Comparison of ENCODE assay signal across 1 cellular context in genomic region chr3:131630117-131630516, GRCh38.
TF ChIP-seq lines count a peak whose summit lies in the region.

No MANE protein-coding gene starts in this region.

TF ChIP-seq in GM12878, 131 proteins besides CTCF, POLR2A, EP300 and RAD21 (continued from another document):
- no peak for TF ChIP-seq HCFC1 (IDR thresholded peaks at IDR 0.05; ENCODE audit: low read length)
- no peak for TF ChIP-seq EZH2 (IDR thresholded peaks at IDR 0.05; ENCODE audit: borderline replicate concordance, control insufficient read depth, low read depth, low read length)
- no peak for TF ChIP-seq KAT2A (conservative IDR thresholded peaks at IDR 0.05; ENCODE audit: control insufficient read depth, low read depth, low read length)
- TF ChIP-seq BCLAF1 (IDR thresholded peaks at IDR 0.05) = no peak
- TF ChIP-seq, protein P1, sequence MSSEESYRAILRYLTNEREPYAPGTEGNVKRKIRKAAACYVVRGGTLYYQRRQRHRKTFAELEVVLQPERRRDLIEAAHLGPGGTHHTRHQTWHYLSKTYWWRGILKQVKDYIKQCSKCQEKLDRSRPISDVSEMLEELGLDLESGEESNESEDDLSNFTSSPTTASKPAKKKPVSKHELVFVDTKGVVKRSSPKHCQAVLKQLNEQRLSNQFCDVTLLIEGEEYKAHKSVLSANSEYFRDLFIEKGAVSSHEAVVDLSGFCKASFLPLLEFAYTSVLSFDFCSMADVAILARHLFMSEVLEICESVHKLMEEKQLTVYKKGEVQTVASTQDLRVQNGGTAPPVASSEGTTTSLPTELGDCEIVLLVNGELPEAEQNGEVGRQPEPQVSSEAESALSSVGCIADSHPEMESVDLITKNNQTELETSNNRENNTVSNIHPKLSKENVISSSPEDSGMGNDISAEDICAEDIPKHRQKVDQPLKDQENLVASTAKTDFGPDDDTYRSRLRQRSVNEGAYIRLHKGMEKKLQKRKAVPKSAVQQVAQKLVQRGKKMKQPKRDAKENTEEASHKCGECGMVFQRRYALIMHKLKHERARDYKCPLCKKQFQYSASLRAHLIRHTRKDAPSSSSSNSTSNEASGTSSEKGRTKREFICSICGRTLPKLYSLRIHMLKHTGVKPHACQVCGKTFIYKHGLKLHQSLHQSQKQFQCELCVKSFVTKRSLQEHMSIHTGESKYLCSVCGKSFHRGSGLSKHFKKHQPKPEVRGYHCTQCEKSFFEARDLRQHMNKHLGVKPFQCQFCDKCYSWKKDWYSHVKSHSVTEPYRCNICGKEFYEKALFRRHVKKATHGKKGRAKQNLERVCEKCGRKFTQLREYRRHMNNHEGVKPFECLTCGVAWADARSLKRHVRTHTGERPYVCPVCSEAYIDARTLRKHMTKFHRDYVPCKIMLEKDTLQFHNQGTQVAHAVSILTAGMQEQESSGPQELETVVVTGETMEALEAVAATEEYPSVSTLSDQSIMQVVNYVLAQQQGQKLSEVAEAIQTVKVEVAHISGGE (CRISPR knock-in tag; IDR thresholded peaks at IDR 0.05) = no peak
- peak; percentile 29; the same call in 1 of the 2 replicates for TF ChIP-seq IKZF1 (conservative IDR thresholded peaks at IDR 0.05)
- peak; percentile 67; the same call in 1 of the 2 replicates for TF ChIP-seq MTA2 (IDR thresholded peaks at IDR 0.05; ENCODE audit: low read depth)
- TF ChIP-seq JUNB (IDR thresholded peaks at IDR 0.05) = peak; percentile 57
- TF ChIP-seq MTA3 (IDR thresholded peaks at IDR 0.05; ENCODE audit: borderline replicate concordance, low read length) = peak; percentile 39; the same call in 1 of the 2 replicates
- no peak for TF ChIP-seq KDM1A (IDR thresholded peaks at IDR 0.05; ENCODE audit: borderline replicate concordance)
- peak; percentile 29; the same call in 1 of the 2 replicates for TF ChIP-seq ZNF24 (IDR thresholded peaks at IDR 0.05)
- TF ChIP-seq ZNF384 (IDR thresholded peaks at IDR 0.05; ENCODE audit: borderline replicate concordance, low read depth, low read length) = no peak
- no peak for TF ChIP-seq ZNF622 (IDR thresholded peaks at IDR 0.05)
- no peak for TF ChIP-seq ETV6 (conservative IDR thresholded peaks at IDR 0.05 in 1 of 2, IDR thresholded peaks at IDR 0.05 in 1 of 2; ENCODE audit: borderline replicate concordance in 1 of 2, low read depth in 1 of 2)
- TF ChIP-seq TARDBP (IDR thresholded peaks at IDR 0.05; ENCODE audit: borderline replicate concordance) = no peak
- 0 out of 2 replicates have a peak, but pooled peaks have one; percentile 18 for TF ChIP-seq FOXM1 (IDR thresholded peaks at IDR 0.05; ENCODE audit: low read depth, low read length)
- TF ChIP-seq RUNX3 (IDR thresholded peaks at IDR 0.05; ENCODE audit: low read length) = peak; percentile 95
- TF ChIP-seq CHD1 (IDR thresholded peaks at IDR 0.05; ENCODE audit: low read depth, low read length) = no peak
- TF ChIP-seq NFYA (IDR thresholded peaks at IDR 0.05; ENCODE audit: borderline replicate concordance, low read depth, low read length) = no peak
- TF ChIP-seq HDGF (IDR thresholded peaks at IDR 0.05) = no peak
- 0 out of 2 replicates have a peak, but pooled peaks have one; percentile 25 for TF ChIP-seq NFIC (IDR thresholded peaks at IDR 0.05; ENCODE audit: low read depth, low read length)
- no peak for TF ChIP-seq CBX3 (IDR thresholded peaks at IDR 0.05; ENCODE audit: borderline replicate concordance, low read depth)
- TF ChIP-seq PKNOX1 (IDR thresholded peaks at IDR 0.05) = no peak
- no peak for TF ChIP-seq RFX5 (IDR thresholded peaks at IDR 0.05; ENCODE audit: low read depth, low read length)
- TF ChIP-seq FOS (IDR thresholded peaks at IDR 0.05; ENCODE audit: borderline replicate concordance, extremely low read depth, insufficient read length) = no peak
TF ChIP-seq in GM12878: peak in this region for 16.
